20 cellular contexts compared by ENCODE assay signal in genomic region chr2:33810046-33810835, GRCh38.
DNase-seq lines count a peak whose midpoint lies in the region; ATAC-seq and TF ChIP-seq lines count a peak whose summit lies in the region.
"Had no signal": no experiment of that assay in that cellular context is flagged by ENCODE, and none has a peak within 500 bp of the region (broad histone marks: within the 10 kb centered on the region; RNA-seq: fewer than 3 reads in every experiment).

No MANE protein-coding gene starts in this region.

- H3K27ac ChIP-seq in ascending aorta (peak overlapping the region; percentile 44 to 66), hepatocyte (peak overlapping the region; percentile 2)
- H3K27ac ChIP-seq: A549, epithelial cell of prostate, ovary had no signal

- TF ChIP-seq CTCF in ascending aorta (IDR thresholded peaks at IDR 0.05) (no peak), hepatocyte (IDR thresholded peaks at IDR 0.05; ENCODE audit: poor library complexity) (no peak)

- 75% methylated on average over 9 of the region's 9 CpGs for WGBS in hepatocyte (ENCODE audit: low lambda C conversion rate, missing lambda C conversion rate)

- H3K9me3 ChIP-seq in ascending aorta (no peaks in the 10 kb centered on the region), hepatocyte (ENCODE audit: low read depth) (no peaks in the 10 kb centered on the region)
- H3K9me3 ChIP-seq: A549, ovary, SK-N-SH had no signal

- H3K79me2 ChIP-seq in hepatocyte: no peaks in the 10 kb centered on the region

- no peaks in the 10 kb centered on the region for H4K20me1 ChIP-seq in hepatocyte (ENCODE audit: insufficient read depth, poor library complexity, severe bottlenecking)

- no peaks in the 10 kb centered on the region for H3K36me3 ChIP-seq in ascending aorta
- no peaks in the 10 kb centered on the region for H3K36me3 ChIP-seq in hepatocyte (replicated peaks; ENCODE audit: insufficient read depth, low read depth)
- H3K36me3 ChIP-seq: ovary had no signal

- no peaks in the 10 kb centered on the region for H3K9me2 ChIP-seq in hepatocyte (replicated peaks; ENCODE audit: insufficient read depth)
- H3K9me2 ChIP-seq: SK-N-SH had no signal

- ATAC-seq in HG02623 (IDR thresholded peaks at IDR 0.05; ENCODE audit: unreplicated experiment) (no peak), HG02642 (IDR thresholded peaks at IDR 0.05; ENCODE audit: poor library complexity, unreplicated experiment) (no peak)
- ATAC-seq: A549; HCT116; left colon; stimulated activated memory B cell treated with anti-CD40 and anti-IgM and Interleukin-4, amounts not matched to agents 10 μg/mL and 1 μg/mL and 100 μg/mL, for 72 hours had no signal

- H3K4me2 ChIP-seq in hepatocyte: no peak overlapping the region
- H3K4me2 ChIP-seq: A549, SK-N-SH had no signal

- intact Hi-C loops in ascending aorta (cut with DNase I): no loop called here

- H3K4me1 ChIP-seq in ascending aorta: peaks cover 0 to 2% of the 10 kb centered on the region in 2 donors
- H3K4me1 ChIP-seq in hepatocyte (ENCODE audit: insufficient read depth): no peaks in the 10 kb centered on the region
- H3K4me1 ChIP-seq: A549 had no signal

- H3K27me3 ChIP-seq in ascending aorta (no peaks in the 10 kb centered on the region), hepatocyte (no peaks in the 10 kb centered on the region)
- H3K27me3 ChIP-seq: ovary had no signal

- DNase-seq in AG08396 (ENCODE audit: low spot score) (peak; percentile 24), HS-5 (ENCODE audit: low read depth) (peak; percentile 49), ascending aorta (ENCODE audit: low spot score in 2 of 2) (no peak), hepatocyte (ENCODE audit: low spot score) (peak; percentile 14), pons (ENCODE audit: low spot score) (no peak)
- no peak for DNase-seq in stimulated activated CD4-positive, alpha-beta T cell treated with anti-CD3 and anti-CD28 coated beads, Interleukin-4, amount 100 ng/mL, for 24 hours
- DNase-seq: activated CD4-positive, alpha-beta memory T cell treated with anti-CD3 and anti-CD28 coated beads for 36 hours; activated T-cell treated with anti-CD3 and anti-CD28 coated beads, Interleukin-2, amount 50 U/mL, for 48 hours; GF-D8; left colon; NCI-H1436 treated with DMSO at 0.1 percent for 48 hours; ovary; SK-N-SH had no signal

- no peak overlapping the region for H2AFZ ChIP-seq in hepatocyte

- H3K4me3 ChIP-seq in ascending aorta (no peak overlapping the region), hepatocyte (no peak overlapping the region)
- H3K4me3 ChIP-seq: A549, ovary, skin epidermis had no signal

Comparison
In these comparisons a context has a peak if more than half of its experiments do, and no peak if none do; other contexts are left out.
1. DNase-seq: peak in AG08396 (single experiment), HS-5 (single experiment) and hepatocyte (single experiment); none in ascending aorta (0 of 2), pons (single experiment) and stimulated activated CD4-positive, alpha-beta T cell treated with anti-CD3 and anti-CD28 coated beads, Interleukin-4, amount 100 ng/mL, for 24 hours (single experiment).